Comparison of ENCODE assay signal across 14 cellular contexts in genomic region chr1:10969267-10969970, GRCh38. TPM values are rescaled to one million over a fixed set of nuclear protein-coding genes. Genes with fewer than 3 reads are reported as not detected.
DNase-seq lines count a peak whose midpoint lies in the region; ATAC-seq, FAIRE-seq and TF ChIP-seq lines count a peak whose summit lies in the region.
"Had no signal": no experiment of that assay in that cellular context is flagged by ENCODE, and none has a peak within 500 bp of the region (broad histone marks: within the 10 kb centered on the region; RNA-seq: fewer than 3 reads in every experiment).

No MANE protein-coding gene starts in this region.

- intact Hi-C loops in PC-3 (cut with micrococcal nuclease), result loop anchor here (10.0 kb wide), 1 partner anchor 455 kb away; no protein-coding TSS in a partner anchor

- H3F3A ChIP-seq in GM23338 (replicated peaks; ENCODE audit: low read depth), result peaks cover 5% of the 10 kb centered on the region; the same call in 1 of the 2 replicates
- H3F3A ChIP-seq in PC-3 (ENCODE audit: low read length, unreplicated experiment), result no peaks in the 10 kb centered on the region

- no peak overlapping the region; the same call in 2 of the 3 replicates for H3K4me3 Mint-ChIP-seq in GM23338
- H3K4me3 Mint-ChIP-seq in WTC11, result no peak overlapping the region
- H3K4me3 Mint-ChIP-seq: activated CD8-positive, alpha-beta T cell treated with anti-CD3 and anti-CD28 coated beads, Interleukin-2, amount 10 ng/mL, durations not matched to agents 7 days and 5 days; CD8-positive, alpha-beta T cell; neural crest cell had no signal

- ATAC-seq in GM23338 (peak; percentile 63), WTC11 (peak; percentile 77), HG02588 (IDR thresholded peaks at IDR 0.05; ENCODE audit: unreplicated experiment) (no peak), PC-3 (no peak), HG03342 (IDR thresholded peaks at IDR 0.05; ENCODE audit: unreplicated experiment) (no peak)
- ATAC-seq: activated CD8-positive, alpha-beta T cell treated with anti-CD3 and anti-CD28 coated beads, Interleukin-2, amount 10 ng/mL, durations not matched to agents 7 days and 5 days; CD8-positive, alpha-beta T cell had no signal

- DNase-seq in GM23338 (ENCODE audit: low spot score), result peak; percentile 72
- DNase-seq in NCI-H2107 (lab: John Stamatoyannopoulos, UW), result peak; percentile 86
- peak; percentile 60 for DNase-seq in WTC11 (ENCODE audit: low spot score)
- peak; percentile 62 for DNase-seq in pons (ENCODE audit: low spot score)
- no peak for DNase-seq in PC-3
- DNase-seq in H54 (ENCODE audit: insufficient read length, low spot score), result no peak
- DNase-seq: activated CD8-positive, alpha-beta T cell treated with anti-CD3 and anti-CD28 coated beads, Interleukin-2, amount 10 ng/mL, durations not matched to agents 7 days and 5 days; activated gamma-delta T cell treated with Interleukin-2 at 50 U/mL for 16 hours; CD8-positive, alpha-beta T cell; NCI-H1048; small intestine had no signal

- no TSS peak for BruUV-seq in PC-3 (replicated peaks; lab: Mats Ljungman, UMichigan)

- H3K4me2 ChIP-seq in GM23338, result peak overlapping the region; percentile 12
- no peak overlapping the region for H3K4me2 ChIP-seq in PC-3 (ENCODE audit: low read length)

- H3K9me3 Mint-ChIP-seq in GM23338, result peaks cover under 1% of the 10 kb centered on the region; the same call in 1 of the 3 replicates
- H3K9me3 Mint-ChIP-seq in WTC11, result no peaks in the 10 kb centered on the region
- H3K9me3 Mint-ChIP-seq: CD8-positive, alpha-beta T cell; neural crest cell had no signal

- no peaks in the 10 kb centered on the region for H3K9me3 ChIP-seq in PC-3 (ENCODE audit: low read length)

- H3K9me2 ChIP-seq in GM23338 (ENCODE audit: insufficient read depth) (no peaks in the 10 kb centered on the region), PC-3 (replicated peaks; ENCODE audit: low read length) (no peaks in the 10 kb centered on the region)

- H3K27ac Mint-ChIP-seq in GM23338 (no peak overlapping the region), WTC11 (peak overlapping the region; percentile 29; the same call in 1 of the 2 replicates)
- H3K27ac Mint-ChIP-seq: activated CD8-positive, alpha-beta T cell treated with anti-CD3 and anti-CD28 coated beads, Interleukin-2, amount 10 ng/mL, durations not matched to agents 7 days and 5 days; CD8-positive, alpha-beta T cell had no signal

- no peak for TF ChIP-seq POLR2A in H54 (IDR thresholded peaks at IDR 0.05; ENCODE audit: low read depth, low read length)

- H3K36me3 Mint-ChIP-seq in GM23338 (ENCODE audit: low read depth), result peaks cover 1% of the 10 kb centered on the region; the same call in 1 of the 3 replicates
- H3K36me3 Mint-ChIP-seq in WTC11, result no peaks in the 10 kb centered on the region
- H3K36me3 Mint-ChIP-seq: CD8-positive, alpha-beta T cell had no signal

- H3K27ac ChIP-seq in GM23338 (ENCODE audit: low read depth), result no peak overlapping the region
- no peak overlapping the region for H3K27ac ChIP-seq in PC-3 (ENCODE audit: low read length)

- peaks cover 8% of the 10 kb centered on the region for H3K27me3 Mint-ChIP-seq in GM23338 (ENCODE audit: insufficient read depth, low read depth, poor library complexity)
- peaks cover 3% of the 10 kb centered on the region for H3K27me3 Mint-ChIP-seq in WTC11 (ENCODE audit: low read depth)

- no peak overlapping the region for H3K9ac ChIP-seq in PC-3 (ENCODE audit: low read length)

- no peaks in the 10 kb centered on the region for H3K36me3 ChIP-seq in GM23338 (ENCODE audit: insufficient read depth)
- H3K36me3 ChIP-seq in PC-3 (ENCODE audit: low read depth, low read length), result no peaks in the 10 kb centered on the region

- H3K27me3 ChIP-seq in GM23338 (ENCODE audit: insufficient read depth), result no peaks in the 10 kb centered on the region
- H3K27me3 ChIP-seq in PC-3 (ENCODE audit: low read length), result no peaks in the 10 kb centered on the region

- CTCF ChIA-PET in WTC11 (lab: Charles Lee), result interaction anchor here (0.6 to 2.2 kb wide), 5 partner anchors 9 to 68 kb away, joined by 3 to 11 read pairs (median 3); no protein-coding TSS in a partner anchor
- CTCF ChIA-PET in PC-3 (lab: Charles Lee), result no interaction called here

- H4K20me1 ChIP-seq in GM23338 (replicated peaks; ENCODE audit: insufficient read depth) (no peaks in the 10 kb centered on the region), PC-3 (ENCODE audit: low read length) (no peaks in the 10 kb centered on the region)

- H2AFZ ChIP-seq in GM23338 (peak overlapping the region; percentile 92; the same call in 1 of the 2 replicates), PC-3 (ENCODE audit: low read length) (no peak overlapping the region)

- H3K79me2 ChIP-seq in GM23338 (replicated peaks; ENCODE audit: insufficient read depth), result no peaks in the 10 kb centered on the region
- no peaks in the 10 kb centered on the region for H3K79me2 ChIP-seq in PC-3 (ENCODE audit: low read length)

- H3K4me1 ChIP-seq in GM23338 (ENCODE audit: insufficient read depth), result peaks cover 24% of the 10 kb centered on the region
- 0 out of 2 replicates have a peak, but pooled peaks cover 4% of the 10 kb centered on the region for H3K4me1 ChIP-seq in PC-3 (ENCODE audit: insufficient read depth, low read length)

- POLR2A ChIA-PET in WTC11 (lab: Charles Lee), result no interaction called here
- POLR2A ChIA-PET in PC-3 (lab: Charles Lee; ENCODE audit: unreplicated experiment), result no interaction called here

- TF ChIP-seq CTCF in GM23338 (conservative IDR thresholded peaks at IDR 0.05; ENCODE audit: low read depth in 2 of 2) (no peak), WTC11 (IDR thresholded peaks at IDR 0.05) (no peak), PC-3 (conservative IDR thresholded peaks at IDR 0.05; ENCODE audit: low read depth, low read length) (no peak)

- H3K4me3 ChIP-seq in GM23338, result no peak overlapping the region
- no peak overlapping the region for H3K4me3 ChIP-seq in PC-3 (ENCODE audit: low read length)

- H3K4me1 Mint-ChIP-seq in GM23338, result peaks cover 37% of the 10 kb centered on the region
- peaks cover 48% of the 10 kb centered on the region for H3K4me1 Mint-ChIP-seq in WTC11

- no peak for FAIRE-seq in H54 (lab: Jason Lieb, UNC)
- FAIRE-seq: small intestine had no signal

TF ChIP-seq in GM23338, 12 proteins besides CTCF, POLR2A, EP300 and RAD21 (continues in another document):
- TF ChIP-seq ZNF114 (CRISPR knock-in tag; IDR thresholded peaks at IDR 0.05), result no peak
- TF ChIP-seq NANOG (IDR thresholded peaks at IDR 0.05; ENCODE audit: borderline replicate concordance), result no peak
- no peak for TF ChIP-seq REST (IDR thresholded peaks at IDR 0.05; ENCODE audit: unreplicated experiment)
- no peak for TF ChIP-seq POLR2AphosphoS5 (IDR thresholded peaks at IDR 0.05; ENCODE audit: low read depth)

TF ChIP-seq in WTC11, 78 proteins besides CTCF, POLR2A, EP300 and RAD21:
- no peak for TF ChIP-seq TEAD1 (CRISPR knock-in tag; IDR thresholded peaks at IDR 0.05)
- TF ChIP-seq CREB1 (CRISPR knock-in tag; IDR thresholded peaks at IDR 0.05), result no peak
- no peak for TF ChIP-seq ZNF121 (CRISPR knock-in tag; IDR thresholded peaks at IDR 0.05)
- TF ChIP-seq MAX (CRISPR knock-in tag; IDR thresholded peaks at IDR 0.05), result peak; percentile 58; the same call in 1 of the 2 replicates
- no peak for TF ChIP-seq ZMAT4 (CRISPR knock-in tag; IDR thresholded peaks at IDR 0.05)
TF ChIP-seq in WTC11: peak in this region for 1.

RNA-seq across cellular contexts. Expression of gene TARDBP, which starts 43.0 kb away (rescaled TPM):
- total RNA-seq in GM23338 (2014; rRNA removed; shearing (Covaris generic)), result 258 and 313 TPM in 2 replicates
- 171 and 204 TPM in 2 replicates for polyA plus RNA-seq in GM23338 (2016; fragmentation: Nextera tagmentation; extraction: Ambion mirVana)
- total RNA-seq in WTC11 (2021) (185 to 228 TPM (median 197 TPM) in 3 replicates), PC-3 (2014; rRNA removed) (78.5 and 102 TPM in 2 replicates)

Comparison
In these comparisons a context has a peak if more than half of its experiments do, and no peak if none do; other contexts are left out.
1. ATAC-seq: peak in GM23338 (single experiment) and WTC11 (single experiment); none in HG02588 (single experiment), PC-3 (single experiment) and HG03342 (single experiment).
2. DNase-seq: peak in GM23338 (single experiment), NCI-H2107 (single experiment), WTC11 (single experiment) and pons (single experiment); none in PC-3 (single experiment) and H54 (single experiment).